Comparison of ENCODE assay signal across 11 cellular contexts in the genomic region with DNA sequence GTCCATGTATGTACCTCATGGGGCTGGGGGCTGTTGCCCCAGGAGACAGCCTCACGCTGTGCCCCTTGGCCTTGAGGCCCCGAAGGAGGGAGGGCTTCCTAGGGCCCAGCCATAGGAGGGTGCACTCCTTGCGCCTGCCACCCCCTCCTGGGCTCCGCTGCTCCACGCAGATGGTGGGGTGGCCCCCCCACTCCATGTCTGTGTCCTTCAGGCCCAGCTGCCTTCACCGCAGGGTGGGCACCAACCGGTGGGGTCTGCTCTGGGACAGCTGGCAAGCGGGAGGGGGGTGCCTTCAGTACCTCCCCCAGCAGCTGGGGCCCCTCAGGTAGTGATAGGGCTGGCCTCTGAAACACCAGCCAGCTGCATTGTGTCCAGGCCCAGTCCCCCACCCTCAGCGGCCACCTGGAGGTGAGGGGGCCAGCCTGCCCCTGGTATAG. TPM values are rescaled to one million over a fixed set of nuclear protein-coding genes. Genes with fewer than 3 reads are reported as not detected.
DNase-seq lines count a peak whose midpoint lies in the region; ATAC-seq and TF ChIP-seq lines count a peak whose summit lies in the region.
"Had no signal": no experiment of that assay in that cellular context is flagged by ENCODE, and none has a peak within 500 bp of the region (broad histone marks: within the 10 kb centered on the region; RNA-seq: fewer than 3 reads in every experiment).

No MANE protein-coding gene starts in this region.

- peaks cover 0 to 42% (median 36%) of the 10 kb centered on the region in 5 donors for H3K36me3 ChIP-seq in subcutaneous abdominal adipose tissue (ENCODE audit: control insufficient read depth in 5 of 5, insufficient read depth in 5 of 5, low read length in 5 of 5)

- no peaks in the 10 kb centered on the region for H3K27me3 Mint-ChIP-seq in memory B cell
- H3K27me3 Mint-ChIP-seq: IgD-negative memory B cell had no signal

- peaks cover 4% of the 10 kb centered on the region for H3K4me1 Mint-ChIP-seq in memory B cell

- H3K4me3 ChIP-seq in dorsolateral prefrontal cortex (peak overlapping the region; percentile 14 to 76 (median 54)), subcutaneous abdominal adipose tissue (ENCODE audit: low read depth in 1 of 5, low read length in 5 of 5) (peak overlapping the region in 3 of 5 donors; percentile 4 to 39 (median 31))

- ATAC-seq in memory B cell (ENCODE audit: low read depth) (peak; percentile 14), HG02610 (IDR thresholded peaks at IDR 0.05; ENCODE audit: unreplicated experiment) (no peak), GM19463 (IDR thresholded peaks at IDR 0.05; ENCODE audit: unreplicated experiment) (no peak)

- H3K4me3 Mint-ChIP-seq in memory B cell = no peak overlapping the region
- H3K4me3 Mint-ChIP-seq: activated naive CD4-positive, alpha-beta T cell treated with anti-CD3 and anti-CD28 coated beads for 36 hours; IgD-negative memory B cell had no signal

- H3K27ac Mint-ChIP-seq in memory B cell = no peak overlapping the region
- H3K27ac Mint-ChIP-seq: activated naive CD4-positive, alpha-beta T cell treated with anti-CD3 and anti-CD28 coated beads for 36 hours; IgD-negative memory B cell had no signal

- intact Hi-C loops in dorsolateral prefrontal cortex (cut with DNase I) = loop anchor here in 1 of 2 donors (1.0 kb wide), 1 partner anchor 15 kb away; a partner anchor contains a TSS

- H3K27ac ChIP-seq in dorsolateral prefrontal cortex (peak overlapping the region; percentile 61 to 98 (median 93)), subcutaneous abdominal adipose tissue (ENCODE audit: low read depth, low read length) (peak overlapping the region; percentile 37)

- peak in 1 of 56 donors; percentile 4 for TF ChIP-seq CTCF in dorsolateral prefrontal cortex (IDR thresholded peaks at IDR 0.05 in 54 of 56, conservative IDR thresholded peaks at IDR 0.05 in 2 of 56; ENCODE audit: low read depth in 1 of 56, partially characterized antibody in 56 of 56)

- no peaks in the 10 kb centered on the region for H3K9me3 ChIP-seq in subcutaneous abdominal adipose tissue (ENCODE audit: control insufficient read depth in 5 of 5, low read length in 5 of 5)

- no peaks in the 10 kb centered on the region for H3K9me3 Mint-ChIP-seq in memory B cell
- H3K9me3 Mint-ChIP-seq: activated naive CD4-positive, alpha-beta T cell treated with anti-CD3 and anti-CD28 coated beads for 36 hours; IgD-negative memory B cell had no signal

- DNase-seq in NCI-H524 treated with DMSO at 0.1 percent for 48 hours (lab: John Stamatoyannopoulos, UW) = peak; percentile 49
- DNase-seq in dorsolateral prefrontal cortex = peak in 6 of 10 donors; percentile 24 to 53 (median 36)
- no peak for DNase-seq in memory B cell (ENCODE audit: low spot score in 2 of 2)
- no peak for DNase-seq in GM03348 (ENCODE audit: low spot score)
- DNase-seq in stimulated activated CD4-positive, alpha-beta T cell treated with anti-CD3 and anti-CD28 coated beads, Interleukin-12 subunit alpha, Interleukin-12 subunit beta, amount 100 ng/mL, for 4 hours = no peak
- DNase-seq: activated naive CD4-positive, alpha-beta T cell treated with anti-CD3 and anti-CD28 coated beads for 36 hours; NCI-H526 treated with DMSO at 0.1 percent for 48 hours had no signal

- H3K36me3 Mint-ChIP-seq in memory B cell = peaks cover 2% of the 10 kb centered on the region

- H3K4me1 ChIP-seq in subcutaneous abdominal adipose tissue (ENCODE audit: control insufficient read depth in 5 of 5, insufficient read depth in 5 of 5, low read length in 5 of 5) = peaks cover 4 to 59% (median 40%) of the 10 kb centered on the region in 5 donors

- peak overlapping the region in 2 of 5 donors; percentile 56 to 60 for H3K9ac ChIP-seq in subcutaneous abdominal adipose tissue (ENCODE audit: low read length in 5 of 5)

- H3K27me3 ChIP-seq in dorsolateral prefrontal cortex (no peaks in the 10 kb centered on the region), subcutaneous abdominal adipose tissue (ENCODE audit: control insufficient read depth in 5 of 5, insufficient read depth in 4 of 5, low read length in 5 of 5) (no peaks in the 10 kb centered on the region)

RNA-seq across cellular contexts. Expression of a gene that starts 0.3 kb away (rescaled TPM):
- total RNA-seq in dorsolateral prefrontal cortex = 10 to 100 TPM in 112 of 120 experiments, 1 to 10 TPM in 8; 6.4 to 80.4 (median 20.6) TPM

RNA-seq across cellular contexts. Expression of a gene that starts 10.0 kb away (rescaled TPM):
- total RNA-seq in dorsolateral prefrontal cortex = 100 to 1,000 TPM; 226 to 417 (median 315) TPM

RNA-seq across cellular contexts. Expression of a gene that starts 15.6 kb away (rescaled TPM):
- total RNA-seq in dorsolateral prefrontal cortex = 10 to 100 TPM in 55 of 120 experiments, 1 to 10 TPM in 65; 6.6 to 16.0 (median 9.7) TPM

RNA-seq across cellular contexts. Expression of a gene that starts 40.9 kb away (rescaled TPM):
- 10 to 100 TPM; 31.4 to 79.7 (median 54.4) TPM for total RNA-seq in dorsolateral prefrontal cortex

RNA-seq across cellular contexts. Expression of a gene that starts 46.9 kb away (rescaled TPM):
- 10 to 100 TPM; 10.3 to 25.9 (median 17.7) TPM for total RNA-seq in dorsolateral prefrontal cortex

Comparison
In these comparisons a context has a peak if more than half of its experiments do, and no peak if none do; other contexts are left out.
1. DNase-seq: peak in NCI-H524 treated with DMSO at 0.1 percent for 48 hours (single experiment) and dorsolateral prefrontal cortex (6 of 10); none in memory B cell (0 of 2), GM03348 (single experiment) and stimulated activated CD4-positive, alpha-beta T cell treated with anti-CD3 and anti-CD28 coated beads, Interleukin-12 subunit alpha, Interleukin-12 subunit beta, amount 100 ng/mL, for 4 hours (single experiment).